In the genomic region with DNA sequence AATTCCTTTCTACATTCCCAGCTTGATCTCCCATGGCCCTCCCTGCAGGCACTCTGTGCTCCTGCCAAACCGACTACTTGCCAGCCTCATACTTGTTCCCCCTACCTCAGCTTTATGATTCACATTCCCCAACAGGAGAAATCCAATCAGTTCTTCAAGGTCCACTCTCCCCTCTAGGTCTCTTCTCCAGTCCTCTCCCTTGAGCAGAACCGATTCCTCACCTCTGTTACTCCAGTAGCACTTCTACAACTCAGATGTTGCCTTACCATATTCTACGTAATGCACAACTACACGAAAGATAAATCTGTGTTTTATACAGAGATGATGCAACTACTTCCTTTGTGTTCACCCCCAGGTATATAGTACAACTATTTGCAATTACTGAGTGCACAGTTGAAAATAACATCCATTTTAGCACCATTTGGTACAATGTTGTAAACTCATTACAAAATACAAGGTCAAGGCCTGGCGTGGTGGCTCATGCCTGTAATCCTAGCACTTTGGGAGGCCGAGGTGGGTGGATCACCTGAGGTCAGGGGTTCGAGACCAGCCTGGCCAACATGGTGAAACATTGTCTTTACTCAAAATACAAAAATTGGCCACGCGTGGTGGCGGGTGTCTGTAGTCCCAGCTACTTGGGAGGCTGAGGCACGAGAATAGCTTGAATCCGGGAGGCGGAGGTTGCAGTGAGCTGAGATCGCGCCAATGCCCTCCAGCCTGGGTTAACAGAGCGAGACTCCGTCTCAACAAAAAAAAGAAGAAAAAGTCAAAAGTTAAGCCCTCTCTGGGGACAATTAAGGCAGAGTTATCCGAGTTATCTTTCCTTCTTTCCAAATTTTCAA, we compare ENCODE assay signal across 8 cellular contexts. TPM values are rescaled to one million over a fixed set of nuclear protein-coding genes. Genes with fewer than 3 reads are reported as not detected.
DNase-seq lines count a peak whose midpoint lies in the region; ATAC-seq and TF ChIP-seq lines count a peak whose summit lies in the region.

No MANE protein-coding gene starts in this region.

- peaks cover 61% of the 10 kb centered on the region for H3K4me1 Mint-ChIP-seq in nephron progenitor cell

- peaks cover 6% of the 10 kb centered on the region for H3K27me3 Mint-ChIP-seq in nephron progenitor cell (ENCODE audit: low read depth, poor library complexity)

- peak overlapping the region; percentile 71; the same call in 1 of the 2 replicates for H3K9ac ChIP-seq in MM.1S (ENCODE audit: low read length)

- peaks cover 25% of the 10 kb centered on the region for H3F3A ChIP-seq in MM.1S (ENCODE audit: insufficient read depth, low read length)

- POLR2A ChIA-PET in BJ (lab: Charles Lee) = no interaction called here

- CTCF ChIA-PET in BJ (lab: Yijun Ruan, JAX) = no interaction called here

- no peak for ATAC-seq in HG02610 (IDR thresholded peaks at IDR 0.05; ENCODE audit: unreplicated experiment)

- 0 out of 2 replicates have a peak, but pooled peaks cover 5% of the 10 kb centered on the region for H4K20me1 ChIP-seq in MM.1S (ENCODE audit: insufficient read depth, low read length)

- peak overlapping the region; percentile 93 for H3K4me3 Mint-ChIP-seq in nephron progenitor cell

- H3K36me3 Mint-ChIP-seq in nephron progenitor cell (ENCODE audit: low read depth) = no peaks in the 10 kb centered on the region

- peak overlapping the region; percentile 66 for H3K4me2 ChIP-seq in MM.1S (ENCODE audit: low read depth, low read length)

- H3K27ac ChIP-seq in MM.1S (ENCODE audit: low read length) (peak overlapping the region; percentile 89; the same call in 1 of the 2 replicates), dorsolateral prefrontal cortex (peak overlapping the region in 58 of 59 donors; percentile 5 to 100 (median 99))

- H2AFZ ChIP-seq in MM.1S (ENCODE audit: low read length) = no peak overlapping the region

- peaks cover 11% of the 10 kb centered on the region for H3K4me1 ChIP-seq in MM.1S (ENCODE audit: low read length)

- no peaks in the 10 kb centered on the region for H3K9me3 Mint-ChIP-seq in nephron progenitor cell

- H3K27ac Mint-ChIP-seq in nephron progenitor cell = peak overlapping the region; percentile 99

- no peaks in the 10 kb centered on the region for H3K9me2 ChIP-seq in MM.1S (replicated peaks; ENCODE audit: insufficient read depth, low read length)

- intact Hi-C loops in dorsolateral prefrontal cortex (cut with DNase I) = loop anchor here (5.0 kb wide), 3 partner anchors 36 to 271 kb away; partner anchors contain the start of gene SLC25A15 (in 1 of the 2)

- H3K36me3 ChIP-seq in BJ (ENCODE audit: control insufficient read depth, insufficient read depth, low read length) (no peaks in the 10 kb centered on the region), MM.1S (replicated peaks; ENCODE audit: insufficient read depth, low read length) (no peaks in the 10 kb centered on the region)

- TF ChIP-seq CTCF in BJ (IDR thresholded peaks at IDR 0.05; ENCODE audit: insufficient read depth, low read depth, low read length) (no peak), MM.1S (IDR thresholded peaks at IDR 0.05; ENCODE audit: low read length) (no peak), dorsolateral prefrontal cortex (IDR thresholded peaks at IDR 0.05 in 54 of 56, conservative IDR thresholded peaks at IDR 0.05 in 2 of 56; ENCODE audit: low read depth in 1 of 56, partially characterized antibody in 56 of 56) (no peak), nephron progenitor cell (IDR thresholded peaks at IDR 0.05) (no peak)

- peaks cover 80% of the 10 kb centered on the region for H3K79me2 ChIP-seq in MM.1S (ENCODE audit: low read length)

- H3K9me3 ChIP-seq in MM.1S (replicated peaks; ENCODE audit: insufficient read depth, low read length) = no peaks in the 10 kb centered on the region

- peak overlapping the region; percentile 80 for H3K4me3 ChIP-seq in BJ (ENCODE audit: low read depth, low read length)
- peak overlapping the region; percentile 84 for H3K4me3 ChIP-seq in MM.1S (ENCODE audit: low read length)
- peak overlapping the region in 56 of 59 donors; percentile 12 to 98 (median 90) for H3K4me3 ChIP-seq in dorsolateral prefrontal cortex

- H3K27me3 ChIP-seq in BJ (ENCODE audit: control insufficient read depth, insufficient read depth, low read length) = no peaks in the 10 kb centered on the region
- H3K27me3 ChIP-seq in MM.1S (replicated peaks; ENCODE audit: insufficient read depth, low read length) = no peaks in the 10 kb centered on the region
- no peaks in the 10 kb centered on the region for H3K27me3 ChIP-seq in dorsolateral prefrontal cortex

- no peak for DNase-seq in BJ (ENCODE audit: low read depth)
- no peak for DNase-seq in MM.1S
- DNase-seq in dorsolateral prefrontal cortex = no peak
- DNase-seq in nephron progenitor cell = no peak
- DNase-seq in NCI-H1930 (lab: John Stamatoyannopoulos, UW) = no peak
- no peak for DNase-seq in GDM1 (lab: John Stamatoyannopoulos, UW)
- no peak for DNase-seq in NCI-H446 (lab: John Stamatoyannopoulos, UW)

RNA-seq across cellular contexts. Expression of gene WBP4, which starts 2.9 kb away (rescaled TPM):
- polyA plus RNA-seq in BJ (2011; rRNA removed) = 4.9 and 10.6 TPM in 2 replicates
- 2.2 and 2.4 TPM in 2 replicates for polyA minus RNA-seq in BJ (2011; rRNA and poly(A)+ RNA removed)
- 10 to 100 TPM; 10.6 to 23.8 (median 17.6) TPM for total RNA-seq in dorsolateral prefrontal cortex

RNA-seq across cellular contexts. Expression of gene ELF1, which starts 39.3 kb away (rescaled TPM):
- polyA plus RNA-seq in BJ (2011; rRNA removed) = 35.8 and 41.7 TPM in 2 replicates
- polyA minus RNA-seq in BJ (2011; rRNA and poly(A)+ RNA removed) = 27.1 and 28.3 TPM in 2 replicates
- 10 to 100 TPM in 119 of 120 experiments, 1 to 10 TPM in 1; 9.7 to 41.8 (median 20.2) TPM for total RNA-seq in dorsolateral prefrontal cortex
